In the genomic region with DNA sequence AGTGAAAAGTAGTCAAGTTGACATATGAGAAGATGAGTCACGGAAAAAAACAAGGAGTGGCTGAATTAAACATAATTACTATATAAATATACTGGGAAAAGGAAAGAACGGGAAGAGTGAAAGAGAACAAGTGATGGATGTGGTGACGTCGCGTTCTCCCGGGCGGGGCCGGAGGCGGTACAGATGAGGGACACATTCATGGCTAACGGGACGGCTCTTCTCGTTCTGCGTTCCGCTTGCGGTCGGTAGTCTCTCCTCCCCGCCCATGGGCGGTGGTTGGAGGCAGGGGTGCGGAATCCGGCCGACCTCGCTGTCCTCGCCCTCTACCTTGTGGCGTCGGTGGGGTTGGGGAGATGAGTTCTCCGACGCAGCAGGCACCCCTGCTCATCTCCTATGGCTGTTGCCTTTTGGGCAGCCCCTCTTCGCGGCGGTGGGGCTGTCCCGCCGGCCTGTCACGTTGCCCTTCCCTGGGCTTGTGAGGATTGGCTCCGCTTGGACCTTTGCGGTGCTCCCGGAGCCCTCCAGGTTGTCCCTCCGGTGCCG, we compare ENCODE assay signal across 1 cellular context.
TF ChIP-seq lines count a peak whose summit lies in the region.

No MANE protein-coding gene starts in this region.

TF ChIP-seq in GM12878, 131 proteins besides CTCF, POLR2A, EP300 and RAD21 (continued from another document):
- TF ChIP-seq, protein P1, sequence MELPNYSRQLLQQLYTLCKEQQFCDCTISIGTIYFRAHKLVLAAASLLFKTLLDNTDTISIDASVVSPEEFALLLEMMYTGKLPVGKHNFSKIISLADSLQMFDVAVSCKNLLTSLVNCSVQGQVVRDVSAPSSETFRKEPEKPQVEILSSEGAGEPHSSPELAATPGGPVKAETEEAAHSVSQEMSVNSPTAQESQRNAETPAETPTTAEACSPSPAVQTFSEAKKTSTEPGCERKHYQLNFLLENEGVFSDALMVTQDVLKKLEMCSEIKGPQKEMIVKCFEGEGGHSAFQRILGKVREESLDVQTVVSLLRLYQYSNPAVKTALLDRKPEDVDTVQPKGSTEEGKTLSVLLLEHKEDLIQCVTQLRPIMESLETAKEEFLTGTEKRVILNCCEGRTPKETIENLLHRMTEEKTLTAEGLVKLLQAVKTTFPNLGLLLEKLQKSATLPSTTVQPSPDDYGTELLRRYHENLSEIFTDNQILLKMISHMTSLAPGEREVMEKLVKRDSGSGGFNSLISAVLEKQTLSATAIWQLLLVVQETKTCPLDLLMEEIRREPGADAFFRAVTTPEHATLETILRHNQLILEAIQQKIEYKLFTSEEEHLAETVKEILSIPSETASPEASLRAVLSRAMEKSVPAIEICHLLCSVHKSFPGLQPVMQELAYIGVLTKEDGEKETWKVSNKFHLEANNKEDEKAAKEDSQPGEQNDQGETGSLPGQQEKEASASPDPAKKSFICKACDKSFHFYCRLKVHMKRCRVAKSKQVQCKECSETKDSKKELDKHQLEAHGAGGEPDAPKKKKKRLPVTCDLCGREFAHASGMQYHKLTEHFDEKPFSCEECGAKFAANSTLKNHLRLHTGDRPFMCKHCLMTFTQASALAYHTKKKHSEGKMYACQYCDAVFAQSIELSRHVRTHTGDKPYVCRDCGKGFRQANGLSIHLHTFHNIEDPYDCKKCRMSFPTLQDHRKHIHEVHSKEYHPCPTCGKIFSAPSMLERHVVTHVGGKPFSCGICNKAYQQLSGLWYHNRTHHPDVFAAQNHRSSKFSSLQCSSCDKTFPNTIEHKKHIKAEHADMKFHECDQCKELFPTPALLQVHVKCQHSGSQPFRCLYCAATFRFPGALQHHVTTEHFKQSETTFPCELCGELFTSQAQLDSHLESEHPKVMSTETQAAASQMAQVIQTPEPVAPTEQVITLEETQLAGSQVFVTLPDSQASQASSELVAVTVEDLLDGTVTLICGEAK (IDR thresholded peaks at IDR 0.05; ENCODE audit: borderline replicate concordance), result no peak
- TF ChIP-seq, protein P2, sequence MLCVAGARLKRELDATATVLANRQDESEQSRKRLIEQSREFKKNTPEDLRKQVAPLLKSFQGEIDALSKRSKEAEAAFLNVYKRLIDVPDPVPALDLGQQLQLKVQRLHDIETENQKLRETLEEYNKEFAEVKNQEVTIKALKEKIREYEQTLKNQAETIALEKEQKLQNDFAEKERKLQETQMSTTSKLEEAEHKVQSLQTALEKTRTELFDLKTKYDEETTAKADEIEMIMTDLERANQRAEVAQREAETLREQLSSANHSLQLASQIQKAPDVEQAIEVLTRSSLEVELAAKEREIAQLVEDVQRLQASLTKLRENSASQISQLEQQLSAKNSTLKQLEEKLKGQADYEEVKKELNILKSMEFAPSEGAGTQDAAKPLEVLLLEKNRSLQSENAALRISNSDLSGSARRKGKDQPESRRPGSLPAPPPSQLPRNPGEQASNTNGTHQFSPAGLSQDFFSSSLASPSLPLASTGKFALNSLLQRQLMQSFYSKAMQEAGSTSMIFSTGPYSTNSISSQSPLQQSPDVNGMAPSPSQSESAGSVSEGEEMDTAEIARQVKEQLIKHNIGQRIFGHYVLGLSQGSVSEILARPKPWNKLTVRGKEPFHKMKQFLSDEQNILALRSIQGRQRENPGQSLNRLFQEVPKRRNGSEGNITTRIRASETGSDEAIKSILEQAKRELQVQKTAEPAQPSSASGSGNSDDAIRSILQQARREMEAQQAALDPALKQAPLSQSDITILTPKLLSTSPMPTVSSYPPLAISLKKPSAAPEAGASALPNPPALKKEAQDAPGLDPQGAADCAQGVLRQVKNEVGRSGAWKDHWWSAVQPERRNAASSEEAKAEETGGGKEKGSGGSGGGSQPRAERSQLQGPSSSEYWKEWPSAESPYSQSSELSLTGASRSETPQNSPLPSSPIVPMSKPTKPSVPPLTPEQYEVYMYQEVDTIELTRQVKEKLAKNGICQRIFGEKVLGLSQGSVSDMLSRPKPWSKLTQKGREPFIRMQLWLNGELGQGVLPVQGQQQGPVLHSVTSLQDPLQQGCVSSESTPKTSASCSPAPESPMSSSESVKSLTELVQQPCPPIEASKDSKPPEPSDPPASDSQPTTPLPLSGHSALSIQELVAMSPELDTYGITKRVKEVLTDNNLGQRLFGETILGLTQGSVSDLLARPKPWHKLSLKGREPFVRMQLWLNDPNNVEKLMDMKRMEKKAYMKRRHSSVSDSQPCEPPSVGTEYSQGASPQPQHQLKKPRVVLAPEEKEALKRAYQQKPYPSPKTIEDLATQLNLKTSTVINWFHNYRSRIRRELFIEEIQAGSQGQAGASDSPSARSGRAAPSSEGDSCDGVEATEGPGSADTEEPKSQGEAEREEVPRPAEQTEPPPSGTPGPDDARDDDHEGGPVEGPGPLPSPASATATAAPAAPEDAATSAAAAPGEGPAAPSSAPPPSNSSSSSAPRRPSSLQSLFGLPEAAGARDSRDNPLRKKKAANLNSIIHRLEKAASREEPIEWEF (IDR thresholded peaks at IDR 0.05; ENCODE audit: insufficient replicate concordance, low read depth, low read length), result no peak
- TF ChIP-seq ZBED1 (IDR thresholded peaks at IDR 0.05; ENCODE audit: borderline replicate concordance), result no peak
- no peak for TF ChIP-seq NFYA (IDR thresholded peaks at IDR 0.05; ENCODE audit: borderline replicate concordance, low read depth, low read length)
- TF ChIP-seq TAF1 (IDR thresholded peaks at IDR 0.05; ENCODE audit: borderline replicate concordance, low read depth, low read length), result no peak
- TF ChIP-seq NR2F1 (conservative IDR thresholded peaks at IDR 0.05), result no peak
- TF ChIP-seq, protein P3, sequence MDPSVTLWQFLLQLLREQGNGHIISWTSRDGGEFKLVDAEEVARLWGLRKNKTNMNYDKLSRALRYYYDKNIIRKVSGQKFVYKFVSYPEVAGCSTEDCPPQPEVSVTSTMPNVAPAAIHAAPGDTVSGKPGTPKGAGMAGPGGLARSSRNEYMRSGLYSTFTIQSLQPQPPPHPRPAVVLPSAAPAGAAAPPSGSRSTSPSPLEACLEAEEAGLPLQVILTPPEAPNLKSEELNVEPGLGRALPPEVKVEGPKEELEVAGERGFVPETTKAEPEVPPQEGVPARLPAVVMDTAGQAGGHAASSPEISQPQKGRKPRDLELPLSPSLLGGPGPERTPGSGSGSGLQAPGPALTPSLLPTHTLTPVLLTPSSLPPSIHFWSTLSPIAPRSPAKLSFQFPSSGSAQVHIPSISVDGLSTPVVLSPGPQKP (IDR thresholded peaks at IDR 0.05; ENCODE audit: low read depth, low read length), result no peak
- TF ChIP-seq SP1 (IDR thresholded peaks at IDR 0.05; ENCODE audit: low read depth, low read length), result no peak
- no peak for TF ChIP-seq PAX8 (IDR thresholded peaks at IDR 0.05)
- TF ChIP-seq SMC3 (IDR thresholded peaks at IDR 0.05; ENCODE audit: borderline replicate concordance, low read length), result no peak
- TF ChIP-seq GABPA (IDR thresholded peaks at IDR 0.05; ENCODE audit: low read depth), result no peak
- TF ChIP-seq, protein P4, sequence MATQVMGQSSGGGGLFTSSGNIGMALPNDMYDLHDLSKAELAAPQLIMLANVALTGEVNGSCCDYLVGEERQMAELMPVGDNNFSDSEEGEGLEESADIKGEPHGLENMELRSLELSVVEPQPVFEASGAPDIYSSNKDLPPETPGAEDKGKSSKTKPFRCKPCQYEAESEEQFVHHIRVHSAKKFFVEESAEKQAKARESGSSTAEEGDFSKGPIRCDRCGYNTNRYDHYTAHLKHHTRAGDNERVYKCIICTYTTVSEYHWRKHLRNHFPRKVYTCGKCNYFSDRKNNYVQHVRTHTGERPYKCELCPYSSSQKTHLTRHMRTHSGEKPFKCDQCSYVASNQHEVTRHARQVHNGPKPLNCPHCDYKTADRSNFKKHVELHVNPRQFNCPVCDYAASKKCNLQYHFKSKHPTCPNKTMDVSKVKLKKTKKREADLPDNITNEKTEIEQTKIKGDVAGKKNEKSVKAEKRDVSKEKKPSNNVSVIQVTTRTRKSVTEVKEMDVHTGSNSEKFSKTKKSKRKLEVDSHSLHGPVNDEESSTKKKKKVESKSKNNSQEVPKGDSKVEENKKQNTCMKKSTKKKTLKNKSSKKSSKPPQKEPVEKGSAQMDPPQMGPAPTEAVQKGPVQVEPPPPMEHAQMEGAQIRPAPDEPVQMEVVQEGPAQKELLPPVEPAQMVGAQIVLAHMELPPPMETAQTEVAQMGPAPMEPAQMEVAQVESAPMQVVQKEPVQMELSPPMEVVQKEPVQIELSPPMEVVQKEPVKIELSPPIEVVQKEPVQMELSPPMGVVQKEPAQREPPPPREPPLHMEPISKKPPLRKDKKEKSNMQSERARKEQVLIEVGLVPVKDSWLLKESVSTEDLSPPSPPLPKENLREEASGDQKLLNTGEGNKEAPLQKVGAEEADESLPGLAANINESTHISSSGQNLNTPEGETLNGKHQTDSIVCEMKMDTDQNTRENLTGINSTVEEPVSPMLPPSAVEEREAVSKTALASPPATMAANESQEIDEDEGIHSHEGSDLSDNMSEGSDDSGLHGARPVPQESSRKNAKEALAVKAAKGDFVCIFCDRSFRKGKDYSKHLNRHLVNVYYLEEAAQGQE (IDR thresholded peaks at IDR 0.05; ENCODE audit: low read depth, low read length), result no peak
